25 cellular contexts compared by ENCODE assay signal in the genomic region with DNA sequence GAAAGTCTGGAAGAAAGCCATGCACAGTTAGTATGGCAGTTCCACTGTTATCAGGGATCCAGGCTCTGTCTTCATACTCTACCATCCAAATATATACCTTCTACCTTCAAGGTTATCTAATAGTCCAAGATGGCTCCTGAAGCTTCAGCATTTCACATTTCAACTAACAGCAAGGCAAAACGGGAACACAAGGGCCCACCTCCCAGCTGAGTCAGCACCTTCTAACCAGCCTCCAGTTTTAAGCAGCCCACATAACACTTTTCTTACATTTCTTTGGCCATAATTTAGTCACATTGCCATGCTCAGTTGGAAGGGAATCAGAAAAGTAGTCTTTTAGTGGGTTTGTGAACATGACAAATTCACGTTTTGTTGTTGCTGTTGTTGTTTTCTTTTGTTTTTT. TPM values are rescaled to one million over a fixed set of nuclear protein-coding genes. Genes with fewer than 3 reads are reported as not detected.
DNase-seq lines count a peak whose midpoint lies in the region; ATAC-seq, FAIRE-seq and TF ChIP-seq lines count a peak whose summit lies in the region.
"Had no signal": no experiment of that assay in that cellular context is flagged by ENCODE, and none has a peak within 500 bp of the region (broad histone marks: within the 10 kb centered on the region; RNA-seq: fewer than 3 reads in every experiment).

No MANE protein-coding gene starts in this region.

- no peaks in the 10 kb centered on the region for H3K79me2 ChIP-seq in HepG2 (ENCODE audit: insufficient read depth, low read length)
- H3K79me2 ChIP-seq in K562 (ENCODE audit: control insufficient read depth, insufficient read depth, low read length) = no peaks in the 10 kb centered on the region

- TF ChIP-seq CTCF in HepG2 (CRISPR knock-in tag; IDR thresholded peaks at IDR 0.05) (no peak), right lobe of liver (IDR thresholded peaks at IDR 0.05) (no peak), K562 (IDR thresholded peaks at IDR 0.05 in 2 of 3, conservative IDR thresholded peaks at IDR 0.05 in 1 of 3; ENCODE audit: insufficient read depth in 2 of 3, low read depth in 1 of 3, low read length in 3 of 3) (no peak), ovary (IDR thresholded peaks at IDR 0.05) (no peak)

- H3K27me3 ChIP-seq in HepG2 (ENCODE audit: control insufficient read depth in 1 of 2, insufficient read depth in 2 of 2, low read length in 2 of 2) (no peaks in the 10 kb centered on the region), right lobe of liver (no peaks in the 10 kb centered on the region), K562 (ENCODE audit: control insufficient read depth in 2 of 2, insufficient read depth in 2 of 2, low read length in 2 of 2) (no peaks in the 10 kb centered on the region; a peak in 1 of 5 replicates), ovary (no peaks in the 10 kb centered on the region)
- H3K27me3 ChIP-seq: BE2C; BLaER1 treated with 17β-estradiol and CSF1 and Interleukin-3, amounts not matched to agents 10 nM and 100 nM had no signal

- H3K36me3 ChIP-seq in HepG2 (replicated peaks in 1 of 2; ENCODE audit: control insufficient read depth in 1 of 2, insufficient read depth in 2 of 2, low read length in 2 of 2) (no peaks in the 10 kb centered on the region), right lobe of liver (no peaks in the 10 kb centered on the region), K562 (ENCODE audit: control insufficient read depth, insufficient read depth, low read length) (no peaks in the 10 kb centered on the region), ovary (no peaks in the 10 kb centered on the region)
- H3K36me3 ChIP-seq: BE2C; BLaER1 treated with 17β-estradiol and CSF1 and Interleukin-3, amounts not matched to agents 10 nM and 100 nM had no signal

- TF ChIP-seq RAD21 in HepG2 (CRISPR knock-in tag; IDR thresholded peaks at IDR 0.05) (no peak), K562 (CRISPR knock-in tag; conservative IDR thresholded peaks at IDR 0.05 in 1 of 2, IDR thresholded peaks at IDR 0.05 in 1 of 2) (no peak)

- no peaks in the 10 kb centered on the region for H4K20me1 ChIP-seq in HepG2 (ENCODE audit: insufficient read depth, low read length)
- no peaks in the 10 kb centered on the region for H4K20me1 ChIP-seq in K562 (replicated peaks; ENCODE audit: control insufficient read depth, insufficient read depth, low read length)
- H4K20me1 ChIP-seq: BLaER1 treated with 17β-estradiol and CSF1 and Interleukin-3, amounts not matched to agents 10 nM and 100 nM had no signal

- H3K4me3 ChIP-seq in HepG2 (replicated peaks in 1 of 3; ENCODE audit: insufficient read depth in 1 of 3, low read depth in 2 of 3, low read length in 3 of 3) = no peak overlapping the region
- H3K4me3 ChIP-seq in right lobe of liver = no peak overlapping the region
- H3K4me3 ChIP-seq in K562 = no peak overlapping the region
- H3K4me3 ChIP-seq in ovary = no peak overlapping the region
- H3K4me3 ChIP-seq: BLaER1 treated with 17β-estradiol and CSF1 and Interleukin-3, amounts not matched to agents 10 nM and 100 nM; GM12878 had no signal

- BruUV-seq in HepG2 (replicated peaks; lab: Mats Ljungman, UMichigan) = no TSS peak
- BruUV-seq in K562 (replicated peaks; lab: Mats Ljungman, UMichigan) = no TSS peak

- H3K9me3 ChIP-seq in HepG2 (ENCODE audit: low read length) = no peaks in the 10 kb centered on the region
- no peaks in the 10 kb centered on the region for H3K9me3 ChIP-seq in right lobe of liver
- H3K9me3 ChIP-seq in K562 (replicated peaks; ENCODE audit: control insufficient read depth, insufficient read depth, low read depth, low read length) = no peaks in the 10 kb centered on the region
- H3K9me3 ChIP-seq in ovary = no peaks in the 10 kb centered on the region
- H3K9me3 ChIP-seq: BE2C; BLaER1 treated with 17β-estradiol and CSF1 and Interleukin-3, amounts not matched to agents 10 nM and 100 nM had no signal

- H3K9ac ChIP-seq in HepG2 (ENCODE audit: insufficient read depth, low read depth, low read length) = no peak overlapping the region
- no peak overlapping the region for H3K9ac ChIP-seq in K562 (ENCODE audit: insufficient read depth in 1 of 2, low read depth in 2 of 2, low read length in 2 of 2)
- H3K9ac ChIP-seq: BLaER1 treated with 17β-estradiol and CSF1 and Interleukin-3, amounts not matched to agents 10 nM and 100 nM had no signal

- ATAC-seq in HepG2 = no peak
- ATAC-seq in right lobe of liver = no peak
- ATAC-seq in K562 = peak; percentile 69
- ATAC-seq in HG03342 (IDR thresholded peaks at IDR 0.05; ENCODE audit: unreplicated experiment) = no peak
- no peak for ATAC-seq in GM19397 (IDR thresholded peaks at IDR 0.05; ENCODE audit: unreplicated experiment)
- ATAC-seq: GM12878, HCT116 had no signal

- POLR2A ChIA-PET in HepG2 (lab: Yijun Ruan, JAX) (no interaction called here), K562 (lab: Yijun Ruan, JAX) (interaction anchor here (0.8 to 2.8 kb wide), 2 partner anchors 15 to 26 kb away, joined by 3 to 13 read pairs; partner anchors contain the start of gene MSL2)

- H3K27ac ChIP-seq in HepG2 (ENCODE audit: extremely low read length, insufficient read depth, low read length) (no peak overlapping the region), right lobe of liver (no peak overlapping the region), K562 (ENCODE audit: extremely low read depth, low read depth, low read length) (no peak overlapping the region), ovary (no peak overlapping the region)
- H3K27ac ChIP-seq: 22Rv1; BLaER1 treated with 17β-estradiol and CSF1 and Interleukin-3, amounts not matched to agents 10 nM and 100 nM had no signal

- TF ChIP-seq EP300 in HepG2 (IDR thresholded peaks at IDR 0.05; ENCODE audit: low read depth in 2 of 2, low read length in 2 of 2) (no peak), HepG2 (CRISPR knock-in tag; IDR thresholded peaks at IDR 0.05; ENCODE audit: borderline replicate concordance) (no peak), K562 (IDR thresholded peaks at IDR 0.05; ENCODE audit: low read length) (no peak), ovary (IDR thresholded peaks at IDR 0.05) (no peak)

- CTCF ChIA-PET in HepG2 (lab: Yijun Ruan, JAX; ENCODE audit: low intra/inter-chr PET ratio, low total read pairs) (no interaction called here), K562 (lab: Yijun Ruan, JAX; ENCODE audit: low intra/inter-chr PET ratio) (no interaction called here)

- no peak for TF ChIP-seq POLR2A in HepG2 (IDR thresholded peaks at IDR 0.05; ENCODE audit: insufficient read depth in 1 of 2, low read depth in 2 of 2, low read length in 2 of 2)
- no peak for TF ChIP-seq POLR2A in right lobe of liver (IDR thresholded peaks at IDR 0.05)
- no peak for TF ChIP-seq POLR2A in K562 (conservative IDR thresholded peaks at IDR 0.05)
- TF ChIP-seq POLR2A in ovary (IDR thresholded peaks at IDR 0.05) = no peak

- no peaks in the 10 kb centered on the region for H3K9me1 ChIP-seq in K562 (ENCODE audit: control insufficient read depth, insufficient read depth, low read length)

- H3K4me1 ChIP-seq in HepG2 (ENCODE audit: insufficient read depth, low read length) = peaks cover 29% of the 10 kb centered on the region
- H3K4me1 ChIP-seq in right lobe of liver = peaks cover 0 to 7% (median 0%) of the 10 kb centered on the region in 4 donors
- peaks cover 0 to 3% of the 10 kb centered on the region in 2 experiments; a peak in 1 of 5 replicates for H3K4me1 ChIP-seq in K562 (replicated peaks in 1 of 2; ENCODE audit: control insufficient read depth in 2 of 2, insufficient read depth in 2 of 2, low read length in 2 of 2)
- no peaks in the 10 kb centered on the region for H3K4me1 ChIP-seq in ovary (ENCODE audit: insufficient read depth)
- H3K4me1 ChIP-seq: BE2C had no signal

- DNase-seq in HepG2 (ENCODE audit: low spot score) (no peak), right lobe of liver (no peak), OCI-M1 (lab: John Stamatoyannopoulos, UW) (peak; percentile 28), K562 (ENCODE audit: extremely low read depth in 1 of 4, low spot score in 3 of 4) (peak in 2 of 4 experiments; percentile 11 to 28), ovary (no peak), mucosa of gallbladder (ENCODE audit: low spot score) (no peak)
- DNase-seq: ACHN; AML-193; BE2C; CD4-positive, alpha-beta T cell; CD8-positive, alpha-beta memory T cell; DMS 273 treated with DMSO at 0.1 percent for 48 hours; DMS79; EL; GDM1; H9 had no signal

- no peak overlapping the region for H3K4me2 ChIP-seq in HepG2 (ENCODE audit: low read depth, low read length)
- H3K4me2 ChIP-seq in K562 (ENCODE audit: insufficient read depth, low read length) = no peak overlapping the region
- H3K4me2 ChIP-seq: BLaER1 treated with 17β-estradiol and CSF1 and Interleukin-3, amounts not matched to agents 10 nM and 100 nM had no signal

- H2AFZ ChIP-seq in HepG2 (ENCODE audit: low read length) (no peak overlapping the region), K562 (ENCODE audit: low read depth, low read length) (peak overlapping the region; percentile 75)

- intact Hi-C loops in HepG2 (cut with micrococcal nuclease; ENCODE audit: unreplicated experiment) (no loop called here), right lobe of liver (cut with DNase I) (no loop called here), K562 (cut with micrococcal nuclease) (no loop called here), ovary (cut with DNase I) (no loop called here)

- in situ Hi-C loops in HepG2 (cut with HindIII; ENCODE audit: extremely low pct_ligation_motif_present, low pct_unique_long_range_greater_than_20kb) = no loop called here
- in situ Hi-C loops in K562 (cut with MboI) = no loop called here

- WGBS in HepG2 (ENCODE audit: low lambda C conversion rate) = 34% methylated on average over 2 of the region's 2 CpGs
- WGBS in right lobe of liver (ENCODE audit: insufficient coverage, low coverage, low lambda C conversion rate, missing lambda C conversion rate) = 75% methylated on average over 2 of the region's 2 CpGs
- WGBS in K562 (ENCODE audit: insufficient coverage, low coverage, missing lambda C conversion rate) = 7% methylated on average over 2 of the region's 2 CpGs
- 69 to 80% (median 76%) methylated on average over 2 of the region's 2 CpGs for WGBS in ovary, 3 donors

- FAIRE-seq in HepG2 (lab: Jason Lieb, UNC) (no peak), K562 (lab: Jason Lieb, UNC) (no peak)
- FAIRE-seq: A204.1, D721Med, GM12878, GM19239 had no signal

RNA-seq across cellular contexts. Expression of gene MSL2, which starts 15.4 kb away (rescaled TPM):
- total RNA-seq in HepG2 (2016; rRNA removed; fragmentation: Illumina TruSeq; extraction: Trizol) (11.7 and 17.1 TPM in 2 replicates), right lobe of liver (10 to 100 TPM in 5 of 6 experiments, 1 to 10 TPM in 1; 9.1 to 18.4 (median 13.1) TPM), K562 (2014; rRNA removed) (5.9 and 6.0 TPM in 2 replicates), K562 (2014; rRNA removed; fragmentation: Illumina TruSeq; extraction: Trizol) (11.3 and 11.6 TPM in 2 replicates), K562 (2015; rRNA removed; fragmentation: Illumina TruSeq; extraction: Trizol) (11.1 and 12.6 TPM in 2 replicates), K562 (2021) (19.9 TPM in 2 replicates), ovary (10 to 100 TPM; 20.1 to 47.9 (median 39.4) TPM), mucosa of gallbladder (29.7 TPM)
- 1.8 and 2.0 TPM in 2 replicates for total RNA-seq in HepG2 (2016; cell fraction: cytosol; rRNA removed; fragmentation: Illumina TruSeq; extraction: Trizol; ENCODE audit: low read depth)
- total RNA-seq in HepG2 (2016; cell fraction: insoluble cytoplasmic fraction; rRNA removed; fragmentation: Illumina TruSeq; extraction: Trizol) = 10.6 and 15.3 TPM in 2 replicates
- 8.2 and 11.6 TPM in 2 replicates for total RNA-seq in HepG2 (2016; cell fraction: membrane; rRNA removed; fragmentation: Illumina TruSeq; extraction: Trizol)
- 17.1 and 20.1 TPM in 2 replicates for total RNA-seq in HepG2 (2016; cell fraction: nucleus; rRNA removed; fragmentation: Illumina TruSeq; extraction: Trizol)
- polyA plus RNA-seq in HepG2 (2011; rRNA removed) (4.8 and 6.9 TPM in 2 replicates), K562 (2011; rRNA removed) (8.3 and 9.1 TPM in 2 replicates), K562 (2014; fragmentation: Illumina TruSeq; extraction: Trizol) (13.5 and 14.1 TPM in 2 replicates), K562 (2014; fragmentation: Nextera tagmentation; extraction: Ambion mirVana) (1 to 10 TPM; 1.9 to 2.2 TPM), K562 (2014; rRNA removed) (6.1 and 6.5 TPM in 2 replicates), ovary (10 to 100 TPM; 14.3 to 39.6 TPM)
- polyA plus RNA-seq in HepG2 (2011; cell fraction: cytosol; rRNA removed) = 2.3 and 3.2 TPM in 2 replicates
- polyA plus RNA-seq in HepG2 (2011; cell fraction: nucleus; rRNA removed) = 5.1 and 5.2 TPM in 2 replicates
- 12.3 and 16.1 TPM in 2 replicates for polyA plus RNA-seq in HepG2 (2012)
- 0.44 and 0.52 TPM in 2 replicates for polyA plus RNA-seq in HepG2 (2016; cell fraction: cytosol; fragmentation: Illumina TruSeq; extraction: Trizol; ENCODE audit: low read depth)
- 11.7 and 11.8 TPM in 2 replicates for polyA plus RNA-seq in HepG2 (2016; cell fraction: insoluble cytoplasmic fraction; fragmentation: Illumina TruSeq; extraction: Trizol; ENCODE audit: low read depth)
- polyA plus RNA-seq in HepG2 (2016; cell fraction: membrane; fragmentation: Illumina TruSeq; extraction: Trizol; ENCODE audit: low read depth) = 3.9 and 4.0 TPM in 2 replicates
- 21.5 and 22.8 TPM in 2 replicates for polyA plus RNA-seq in HepG2 (2016; cell fraction: nucleus; fragmentation: Illumina TruSeq; extraction: Trizol; ENCODE audit: insufficient read depth, low read depth)
- polyA minus RNA-seq in HepG2 (2011; rRNA and poly(A)+ RNA removed; ENCODE audit: low replicate concordance) = 10.5 and 12.2 TPM in 2 replicates
- 7.3 and 8.4 TPM in 2 replicates for polyA minus RNA-seq in HepG2 (2011; cell fraction: cytosol; rRNA and poly(A)+ RNA removed)
- polyA minus RNA-seq in HepG2 (2011; cell fraction: nucleus; rRNA and poly(A)+ RNA removed) = 20.3 and 20.6 TPM in 2 replicates
- total RNA-seq in K562 (2011; cell fraction: chromatin; rRNA removed; ENCODE audit: low replicate concordance) = 13.8 and 29.6 TPM in 2 replicates
- 8.7 and 10.1 TPM in 2 replicates for total RNA-seq in K562 (2011; cell fraction: nucleolus; rRNA removed)
- 15.4 and 17.9 TPM in 2 replicates for total RNA-seq in K562 (2011; cell fraction: nucleoplasm; rRNA removed)
- polyA plus RNA-seq in K562 (2011; cell fraction: cytosol; rRNA removed) = 2.5 and 6.9 TPM in 2 replicates
- polyA plus RNA-seq in K562 (2011; cell fraction: nucleus; rRNA removed) = 5.2 and 5.8 TPM in 2 replicates
- 10.3 and 11.0 TPM in 2 replicates for polyA plus RNA-seq in K562 (2012)
- 31.5 and 33.7 TPM in 2 replicates for polyA minus RNA-seq in K562 (2011; rRNA and poly(A)+ RNA removed)
- 8.0 and 12.7 TPM in 2 replicates for polyA minus RNA-seq in K562 (2011; cell fraction: cytosol; rRNA and poly(A)+ RNA removed)
- polyA minus RNA-seq in K562 (2011; cell fraction: nucleus; rRNA and poly(A)+ RNA removed) = 6.3 and 11.6 TPM in 2 replicates

RNA-seq across cellular contexts. Expression of gene PCCB, which starts 38.6 kb away (rescaled TPM):
- 88.7 and 92.6 TPM in 2 replicates for total RNA-seq in HepG2 (2016; rRNA removed; fragmentation: Illumina TruSeq; extraction: Trizol)
- 12.6 and 13.9 TPM in 2 replicates for total RNA-seq in HepG2 (2016; cell fraction: cytosol; rRNA removed; fragmentation: Illumina TruSeq; extraction: Trizol; ENCODE audit: low read depth)
- total RNA-seq in HepG2 (2016; cell fraction: insoluble cytoplasmic fraction; rRNA removed; fragmentation: Illumina TruSeq; extraction: Trizol) = 86.2 and 86.5 TPM in 2 replicates
- 18.4 and 19.4 TPM in 2 replicates for total RNA-seq in HepG2 (2016; cell fraction: membrane; rRNA removed; fragmentation: Illumina TruSeq; extraction: Trizol)
- 39.0 and 46.0 TPM in 2 replicates for total RNA-seq in HepG2 (2016; cell fraction: nucleus; rRNA removed; fragmentation: Illumina TruSeq; extraction: Trizol)
- polyA plus RNA-seq in HepG2 (2011; rRNA removed) = 65.7 and 84.1 TPM in 2 replicates
- polyA plus RNA-seq in HepG2 (2011; cell fraction: cytosol; rRNA removed) = 73.5 and 80.5 TPM in 2 replicates
- 32.3 and 33.5 TPM in 2 replicates for polyA plus RNA-seq in HepG2 (2011; cell fraction: nucleus; rRNA removed)
- 46.3 and 51.2 TPM in 2 replicates for polyA plus RNA-seq in HepG2 (2012)
- 8.8 and 9.8 TPM in 2 replicates for polyA plus RNA-seq in HepG2 (2016; cell fraction: cytosol; fragmentation: Illumina TruSeq; extraction: Trizol; ENCODE audit: low read depth)
- 79.0 and 82.3 TPM in 2 replicates for polyA plus RNA-seq in HepG2 (2016; cell fraction: insoluble cytoplasmic fraction; fragmentation: Illumina TruSeq; extraction: Trizol; ENCODE audit: low read depth)
- 12.1 and 16.2 TPM in 2 replicates for polyA plus RNA-seq in HepG2 (2016; cell fraction: membrane; fragmentation: Illumina TruSeq; extraction: Trizol; ENCODE audit: low read depth)
- polyA plus RNA-seq in HepG2 (2016; cell fraction: nucleus; fragmentation: Illumina TruSeq; extraction: Trizol; ENCODE audit: insufficient read depth, low read depth) = 48.2 and 50.0 TPM in 2 replicates
- 84.6 and 96.9 TPM in 2 replicates for polyA minus RNA-seq in HepG2 (2011; rRNA and poly(A)+ RNA removed; ENCODE audit: low replicate concordance)
- 40.2 and 42.1 TPM in 2 replicates for polyA minus RNA-seq in HepG2 (2011; cell fraction: cytosol; rRNA and poly(A)+ RNA removed)
- 25.9 and 27.0 TPM in 2 replicates for polyA minus RNA-seq in HepG2 (2011; cell fraction: nucleus; rRNA and poly(A)+ RNA removed)
- 100 to 1,000 TPM in 2 of 6 experiments, 10 to 100 TPM in 4; 85.4 to 146 (median 94.4) TPM for total RNA-seq in right lobe of liver
- total RNA-seq in K562 (2011; cell fraction: chromatin; rRNA removed; ENCODE audit: low replicate concordance) = 65.7 and 80.5 TPM in 2 replicates
- 36.9 and 41.6 TPM in 2 replicates for total RNA-seq in K562 (2011; cell fraction: nucleolus; rRNA removed)
- total RNA-seq in K562 (2011; cell fraction: nucleoplasm; rRNA removed) = 39.4 and 45.8 TPM in 2 replicates
- total RNA-seq in K562 (2014; rRNA removed) = 98.2 and 105 TPM in 2 replicates
- total RNA-seq in K562 (2014; rRNA removed; fragmentation: Illumina TruSeq; extraction: Trizol) = 120 and 136 TPM in 2 replicates
- 88.0 and 90.8 TPM in 2 replicates for total RNA-seq in K562 (2015; rRNA removed; fragmentation: Illumina TruSeq; extraction: Trizol)
- 92.8 and 94.6 TPM in 2 replicates for total RNA-seq in K562 (2021)
- polyA plus RNA-seq in K562 (2011; rRNA removed) = 173 and 174 TPM in 2 replicates
- polyA plus RNA-seq in K562 (2011; cell fraction: cytosol; rRNA removed) = 132 and 185 TPM in 2 replicates
- 52.5 and 74.8 TPM in 2 replicates for polyA plus RNA-seq in K562 (2011; cell fraction: nucleus; rRNA removed)
- polyA plus RNA-seq in K562 (2012) = 75.6 and 83.6 TPM in 2 replicates
- 113 and 117 TPM in 2 replicates for polyA plus RNA-seq in K562 (2014; fragmentation: Illumina TruSeq; extraction: Trizol)
- 10 to 100 TPM; 69.5 to 83.7 TPM for polyA plus RNA-seq in K562 (2014; fragmentation: Nextera tagmentation; extraction: Ambion mirVana)
- polyA plus RNA-seq in K562 (2014; rRNA removed) = 79.9 and 105 TPM in 2 replicates
- 212 and 254 TPM in 2 replicates for polyA minus RNA-seq in K562 (2011; rRNA and poly(A)+ RNA removed)
- polyA minus RNA-seq in K562 (2011; cell fraction: cytosol; rRNA and poly(A)+ RNA removed) = 70.0 and 106 TPM in 2 replicates
- 18.0 and 38.0 TPM in 2 replicates for polyA minus RNA-seq in K562 (2011; cell fraction: nucleus; rRNA and poly(A)+ RNA removed)
- 10 to 100 TPM in 6 of 7 donors, 1 to 10 TPM in 1; 8.2 to 26.5 (median 22.1) TPM for total RNA-seq in ovary
- polyA plus RNA-seq in ovary = 100 to 1,000 TPM in 1 of 2 donors, 10 to 100 TPM in 1; 14.0 to 107 TPM
- 46.5 TPM for total RNA-seq in mucosa of gallbladder

Comparison
In these comparisons a context has a peak if more than half of its experiments do, and no peak if none do; other contexts are left out.
1. Of the 241 proteins assayed by ChIP-seq in both HepG2 and K562: peak only in HepG2: none; only in K562: MAFG and NFE2; in both: MAFF and MAFK; in neither: 237.